In the genomic region with DNA sequence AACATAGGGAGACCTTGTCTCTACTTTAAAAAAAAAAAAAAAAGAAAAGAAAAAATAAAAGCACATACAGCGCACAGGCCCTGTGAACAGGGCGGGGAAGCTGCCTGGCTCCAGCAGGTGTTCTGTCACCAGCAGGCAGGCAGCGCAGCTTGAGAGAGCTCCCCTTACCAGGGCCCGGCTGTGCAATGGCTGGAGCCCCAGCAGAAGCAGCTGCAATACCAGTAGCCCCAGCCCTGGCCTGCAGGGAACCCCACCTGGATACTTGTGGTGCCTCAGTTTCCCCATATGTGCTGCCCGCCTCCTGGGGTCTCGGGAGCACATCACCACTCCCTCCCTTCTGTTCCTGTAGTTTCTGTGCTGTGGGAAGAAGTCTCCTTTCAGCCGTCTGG, we compare ENCODE assay signal across 17 cellular contexts. TPM values are rescaled to one million over a fixed set of nuclear protein-coding genes. Genes with fewer than 3 reads are reported as not detected.
A peak's percentile ranks its signal among the peaks of the same experiment; 100 is the strongest.
DNase-seq lines count a peak whose midpoint lies in the region; ATAC-seq and TF ChIP-seq lines count a peak whose summit lies in the region.
"Had no signal": no experiment of that assay in that cellular context is flagged by ENCODE, and none has a peak within 500 bp of the region (broad histone marks: within the 10 kb centered on the region; RNA-seq: fewer than 3 reads in every experiment).

No MANE protein-coding gene starts in this region.

- no peaks in the 10 kb centered on the region for H4K20me1 ChIP-seq in IMR-90 (ENCODE audit: insufficient read depth, low read length)

- POLR2A ChIA-PET in IMR-90 (lab: Charles Lee; ENCODE audit: unreplicated experiment), result no interaction called here

- intact Hi-C loops in IMR-90 (cut with micrococcal nuclease) (no loop called here), body of pancreas (cut with DNase I) (no loop called here), stomach (cut with DNase I; ENCODE audit: low total_unique reads) (no loop called here), sciatic nerve (cut with DNase I) (loop anchor here (10.0 kb wide), 1 partner anchor 1479 kb away; a partner anchor contains a TSS)

- peaks cover 6% of the 10 kb centered on the region; the same call in 1 of the 2 replicates for H3K9me1 ChIP-seq in IMR-90 (ENCODE audit: insufficient read depth, low read length)

- H2AK9ac ChIP-seq in IMR-90 (replicated peaks; ENCODE audit: low read depth, low read length, poor library complexity), result no peak overlapping the region

- H4K91ac ChIP-seq in IMR-90 (ENCODE audit: insufficient read depth, low read depth, low read length), result no peak overlapping the region

- no peak overlapping the region for H3K4ac ChIP-seq in IMR-90 (ENCODE audit: low read depth, low read length)

- WGBS in IMR-90 (ENCODE audit: extremely low coverage in 2 of 2, insufficient read length in 1 of 2), 2 experiments, result 100% methylated on average over 3 of the region's 7 CpGs; no CpG with 5 or more reads in 1 of the 2 experiments
- WGBS in body of pancreas, 2 donors, result 84 to 90% methylated on average over 6 to 7 of the region's 7 CpGs
- 90 to 95% methylated on average over 7 of the region's 7 CpGs for WGBS in lung, 2 donors
- WGBS in stomach, 5 donors, result 70 to 92% (median 85%) methylated on average over 6 to 7 of the region's 7 CpGs

- H3K18ac ChIP-seq in IMR-90 (ENCODE audit: low read depth, low read length), result no peak overlapping the region; the same call in 1 of the 2 replicates

- TF ChIP-seq CTCF in IMR-90 (conservative IDR thresholded peaks at IDR 0.05; ENCODE audit: low read depth, low read length), result no peak
- TF ChIP-seq CTCF in body of pancreas (IDR thresholded peaks at IDR 0.05), result no peak
- no peak for TF ChIP-seq CTCF in lung (IDR thresholded peaks at IDR 0.05; ENCODE audit: control extremely low read depth, extremely low read depth)
- TF ChIP-seq CTCF in stomach (IDR thresholded peaks at IDR 0.05), result no peak

- no TSS peak for BruUV-seq in IMR-90 (replicated peaks; lab: Mats Ljungman, UMichigan)

- peaks cover 2% of the 10 kb centered on the region; the same call in 1 of the 2 replicates for H3K27me3 ChIP-seq in IMR-90 (ENCODE audit: control insufficient read depth, insufficient read depth, low read length)
- H3K27me3 ChIP-seq in body of pancreas, result no peaks in the 10 kb centered on the region
- H3K27me3 ChIP-seq in lung (ENCODE audit: control insufficient read depth, insufficient read depth), result no peaks in the 10 kb centered on the region
- H3K27me3 ChIP-seq in stomach, result no peaks in the 10 kb centered on the region

- no peak overlapping the region for H2AK5ac ChIP-seq in IMR-90 (ENCODE audit: low read depth, low read length)

- H3K36me3 ChIP-seq in IMR-90 (ENCODE audit: control insufficient read depth, insufficient read depth, low read length) (no peaks in the 10 kb centered on the region), body of pancreas (replicated peaks in 1 of 2; ENCODE audit: insufficient read depth in 1 of 2, low read depth in 2 of 2) (no peaks in the 10 kb centered on the region), lung (ENCODE audit: control insufficient read depth in 2 of 2, insufficient read depth in 2 of 2, low read length in 2 of 2) (no peaks in the 10 kb centered on the region), stomach (peaks cover 0 to 6% (median 0%) of the 10 kb centered on the region in 4 donors)

- H3K14ac ChIP-seq in IMR-90 (replicated peaks; ENCODE audit: low read depth, low read length), result no peak overlapping the region

- peak overlapping the region; percentile 51; the same call in 1 of the 2 replicates for H4K5ac ChIP-seq in IMR-90 (ENCODE audit: low read depth, low read length)

- no peak for TF ChIP-seq POLR2A in IMR-90 (IDR thresholded peaks at IDR 0.05; ENCODE audit: low read depth, low read length)
- TF ChIP-seq POLR2A in body of pancreas (IDR thresholded peaks at IDR 0.05), result no peak
- TF ChIP-seq POLR2A in stomach (IDR thresholded peaks at IDR 0.05), result no peak

- no peak for TF ChIP-seq RAD21 in IMR-90 (IDR thresholded peaks at IDR 0.05; ENCODE audit: low read length)

- no peak overlapping the region for H2BK120ac ChIP-seq in IMR-90 (ENCODE audit: low read depth, low read length)

- CTCF ChIA-PET in IMR-90 (lab: Yijun Ruan, JAX), result no interaction called here

- peak overlapping the region; percentile 49 for H2AFZ ChIP-seq in IMR-90 (replicated peaks; ENCODE audit: low read length, poor library complexity)

- dilution Hi-C loops in IMR-90 (cut with HindIII; ENCODE audit: low sequenced_read_pairs, unreplicated experiment), result no loop called here

- H3K56ac ChIP-seq in IMR-90 (ENCODE audit: extremely low read depth, insufficient read depth, low read length), result no peak overlapping the region

- H3K4me1 ChIP-seq in IMR-90 (ENCODE audit: control insufficient read depth, insufficient read depth, low read length), result peaks cover 20% of the 10 kb centered on the region
- H3K4me1 ChIP-seq in body of pancreas, result peaks cover 20% of the 10 kb centered on the region
- H3K4me1 ChIP-seq in lung (ENCODE audit: control insufficient read depth in 2 of 2, insufficient read depth in 2 of 2, low read length in 2 of 2), result peaks cover 8 to 19% of the 10 kb centered on the region in 2 donors
- H3K4me1 ChIP-seq in stomach, result peaks cover 16 to 47% (median 31%) of the 10 kb centered on the region in 4 donors

- in situ Hi-C loops in IMR-90 (cut with MboI; ENCODE audit: low sequenced_read_pairs), result loop anchor here (5.0 kb wide), 1 partner anchor 103 kb away; no protein-coding TSS in a partner anchor

- no peak overlapping the region for H3K23ac ChIP-seq in IMR-90 (ENCODE audit: low read depth, low read length)

- H3K9me3 ChIP-seq in IMR-90 (ENCODE audit: control insufficient read depth, insufficient read depth, low read length), result no peaks in the 10 kb centered on the region; the same call in 1 of the 2 replicates
- H3K9me3 ChIP-seq in body of pancreas, result no peaks in the 10 kb centered on the region
- peaks cover 0 to 5% of the 10 kb centered on the region in 2 donors for H3K9me3 ChIP-seq in lung (ENCODE audit: control insufficient read depth in 2 of 2, insufficient read depth in 1 of 2, low read length in 1 of 2)
- H3K9me3 ChIP-seq in stomach, result no peaks in the 10 kb centered on the region

- H3K4me2 ChIP-seq in IMR-90 (ENCODE audit: low read depth, low read length), result no peak overlapping the region

- no peak overlapping the region for H2BK5ac ChIP-seq in IMR-90 (ENCODE audit: low read depth, low read length, poor library complexity, severe bottlenecking)

- H3K27ac ChIP-seq in IMR-90 (ENCODE audit: insufficient read depth, low read length) (no peak overlapping the region), body of pancreas (peak overlapping the region in 3 of 4 donors; percentile 68 to 78 (median 75)), lung (ENCODE audit: low read depth in 1 of 2, low read length in 1 of 2) (peak overlapping the region; percentile 70 to 83), stomach (peak overlapping the region; percentile 65 to 81 (median 80))

- H3K4me3 ChIP-seq in IMR-90 (ENCODE audit: insufficient read depth, low read depth, low read length), result no peak overlapping the region
- H3K4me3 ChIP-seq in body of pancreas, result no peak overlapping the region
- H3K4me3 ChIP-seq in lung, result no peak overlapping the region
- H3K4me3 ChIP-seq in stomach, result no peak overlapping the region

- DNase-seq in IMR-90, result no peak
- DNase-seq in body of pancreas, result peak in 2 of 4 donors; percentile 2 to 8
- DNase-seq in lung (ENCODE audit: low spot score), result no peak
- no peak for DNase-seq in stomach
- no peak for DNase-seq in sciatic nerve (ENCODE audit: low spot score)
- no peak for DNase-seq in T1000 (lab: John Stamatoyannopoulos, UW)
- no peak for DNase-seq in activated T-cell treated with anti-CD3 and anti-CD28 coated beads for 4 hours
- DNase-seq: activated naive CD4-positive, alpha-beta T cell treated with anti-CD3 and anti-CD28 coated beads, Interleukin-2, amount 50 U/mL, for 16 hours; AML-193; DMS153; endodermal cell; Karpas-422; NCI-H1930; stimulated activated CD8-positive, alpha-beta memory T cell treated with anti-CD3 and anti-CD28 coated beads, Interleukin-4, amount 100 ng/mL, for 48 hours had no signal

- no peak for TF ChIP-seq EP300 in stomach (IDR thresholded peaks at IDR 0.05)

- no peak overlapping the region for H2BK15ac ChIP-seq in IMR-90 (ENCODE audit: low read depth, low read length)

- ATAC-seq in IMR-90 (ENCODE audit: low read depth) (no peak), body of pancreas (no peak), lung (ENCODE audit: insufficient read depth, low FRiP score) (no peak), GM21786 (IDR thresholded peaks at IDR 0.05; ENCODE audit: unreplicated experiment) (no peak), sciatic nerve (no peak)
- ATAC-seq: activated CD4-positive, CD25-positive, alpha-beta regulatory T cell treated with anti-CD3 and anti-CD28 coated beads, Interleukin-2, amount 50 U/mL, for 24 hours had no signal

- no peak overlapping the region for H3K9ac ChIP-seq in IMR-90 (ENCODE audit: low read depth, low read length)

- H2BK20ac ChIP-seq in IMR-90 (ENCODE audit: low read depth, low read length), result no peak overlapping the region

- no peak overlapping the region; a peak in 1 of 4 replicates for H4K8ac ChIP-seq in IMR-90 (ENCODE audit: low read depth in 2 of 2, low read length in 2 of 2)

- no peaks in the 10 kb centered on the region for H3K79me1 ChIP-seq in IMR-90 (ENCODE audit: low read depth in 1 of 2, low read length in 2 of 2)

RNA-seq across cellular contexts. Expression of a gene that starts 12.3 kb away (rescaled TPM):
- total RNA-seq in IMR-90 (2012; rRNA removed), result not detected in 2 replicates
- 0.07 TPM in 1 of 2 replicates, not detected in the other for polyA plus RNA-seq in IMR-90 (2012; rRNA removed)
- polyA plus RNA-seq in IMR-90 (2012; cell fraction: cytosol; rRNA removed), result 0.04 TPM in 1 of 2 replicates, not detected in the other
- 0.37 and 0.79 TPM in 2 replicates for polyA plus RNA-seq in IMR-90 (2012; cell fraction: nucleus; rRNA removed; ENCODE audit: low replicate concordance)
- total RNA-seq in body of pancreas, result 1 to 10 TPM in 1 of 2 donors, not detected in 1; 5.9 TPM
- total RNA-seq in lung, result 1 to 10 TPM; 7.4 to 7.6 TPM
- polyA plus RNA-seq in lung, result 1 to 10 TPM; 6.1 to 6.8 TPM
- 1 to 10 TPM in 1 of 5 donors, not detected in 4; 1.5 TPM for total RNA-seq in stomach
- 1 to 10 TPM; 1.1 to 9.0 (median 3.1) TPM for polyA plus RNA-seq in stomach
- 7.3 TPM for total RNA-seq in sciatic nerve
- total RNA-seq: endodermal cell had no signal

RNA-seq across cellular contexts. Expression of a gene that starts 12.4 kb away (rescaled TPM):
- not detected in 2 replicates for total RNA-seq in IMR-90 (2012; rRNA removed)
- not detected in 2 replicates for polyA plus RNA-seq in IMR-90 (2012; rRNA removed)
- not detected in 2 replicates for polyA plus RNA-seq in IMR-90 (2012; cell fraction: cytosol; rRNA removed)
- 0.03 and 0.08 TPM in 2 replicates for polyA plus RNA-seq in IMR-90 (2012; cell fraction: nucleus; rRNA removed; ENCODE audit: low replicate concordance)
- total RNA-seq in body of pancreas, result under 1 TPM; 0.26 to 0.33 TPM
- 1 to 10 TPM; 3.4 to 5.2 TPM for total RNA-seq in lung
- 1 to 10 TPM; 4.3 to 6.0 TPM for polyA plus RNA-seq in lung
- total RNA-seq in stomach, result 1 to 10 TPM in 1 of 5 donors, under 1 TPM in 2, not detected in 2; 0.72 to 1.3 (median 0.92) TPM
- polyA plus RNA-seq in stomach, result 1 to 10 TPM in 1 of 3 donors, under 1 TPM in 2; 0.61 to 1.8 (median 0.63) TPM
- total RNA-seq in sciatic nerve, result 3.1 TPM

RNA-seq across cellular contexts. Expression of a gene that starts 43.7 kb away (rescaled TPM):
- total RNA-seq in IMR-90 (2012; rRNA removed), result not detected in 2 replicates
- polyA plus RNA-seq in IMR-90 (2012; rRNA removed), result not detected in 2 replicates
- polyA plus RNA-seq in IMR-90 (2012; cell fraction: cytosol; rRNA removed), result 0.02 and 0.09 TPM in 2 replicates
- polyA plus RNA-seq in IMR-90 (2012; cell fraction: nucleus; rRNA removed; ENCODE audit: low replicate concordance), result 0.03 TPM in 1 of 2 replicates, not detected in the other
- total RNA-seq in body of pancreas, result 1 to 10 TPM in 1 of 2 donors, not detected in 1; 3.0 TPM
- 1 to 10 TPM in 1 of 2 donors, not detected in 1; 2.4 TPM for total RNA-seq in lung
- polyA plus RNA-seq in lung, result 1 to 10 TPM in 1 of 2 donors, under 1 TPM in 1; 0.94 to 2.2 TPM
- 1 to 10 TPM in 1 of 5 donors, not detected in 4; 2.6 TPM for total RNA-seq in stomach
- polyA plus RNA-seq in stomach, result 1 to 10 TPM in 2 of 3 donors, under 1 TPM in 1; 0.81 to 6.3 (median 1.8) TPM
- 0.80 TPM for total RNA-seq in sciatic nerve
- total RNA-seq: endodermal cell; T-helper 1 cell treated with Interleukin-12 subunit alpha and Interleukin-12 subunit beta and Interleukin-4 antibody, amounts not matched to agents 30 ng/mL and 1 ng/mL, for 36 hours had no signal
